ENCODE assay signal across 17 cellular contexts in the genomic region with DNA sequence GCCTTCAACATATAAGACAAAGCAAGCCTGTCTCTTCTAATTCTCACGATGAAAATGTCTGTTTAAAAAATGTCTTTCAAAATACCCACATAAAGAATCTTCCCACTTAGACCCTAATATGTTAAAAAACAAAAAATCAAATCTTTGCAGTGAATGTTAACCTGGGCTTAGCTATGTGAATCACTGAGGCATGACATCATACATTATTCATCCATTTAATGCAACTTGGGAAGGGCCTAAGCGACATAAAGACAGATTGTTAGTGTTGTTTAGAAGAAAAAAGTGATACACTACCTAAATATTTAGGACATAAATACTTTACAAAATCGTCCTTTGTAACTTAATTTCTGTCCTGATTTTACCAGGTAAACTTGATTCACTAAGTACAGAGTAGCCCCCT.
A peak's percentile ranks its signal among the peaks of the same experiment; 100 is the strongest.
DNase-seq lines count a peak whose midpoint lies in the region; ATAC-seq and TF ChIP-seq lines count a peak whose summit lies in the region.
"Had no signal": no experiment of that assay in that cellular context is flagged by ENCODE, and none has a peak within 500 bp of the region (broad histone marks: within the 10 kb centered on the region; RNA-seq: fewer than 3 reads in every experiment).

No MANE protein-coding gene starts in this region.

- no peaks in the 10 kb centered on the region for H3K4me1 ChIP-seq in foreskin keratinocyte
- no peaks in the 10 kb centered on the region for H3K4me1 ChIP-seq in prostate gland (replicated peaks)
- H3K4me1 ChIP-seq: Caco-2 had no signal

- intact Hi-C loops in prostate gland (cut with DNase I) = no loop called here

- H3K36me3 ChIP-seq in prostate gland = no peaks in the 10 kb centered on the region

- DNase-seq in EL (peak; percentile 20), NCI-H226 (peak; percentile 16), astrocyte of the spinal cord (ENCODE audit: low read depth, low spot score) (peak; percentile 8), foreskin keratinocyte (peak; percentile 23 to 51), prostate gland (ENCODE audit: low spot score) (no peak)
- no peak for DNase-seq in stimulated activated CD4-positive, alpha-beta T cell treated with anti-CD3 and anti-CD28 coated beads, Interleukin-2, amount 100 ng/mL, for 48 hours
- DNase-seq in activated CD4-positive, CD25-positive, alpha-beta regulatory T cell treated with anti-CD3 and anti-CD28 coated beads, Interleukin-2, amount 50 U/mL, for 72 hours = no peak
- DNase-seq: AML-193, Caco-2, DMS53, NCI-H1694, NCI-H2107, NCI-H345, NCI-H526 treated with DMSO at 0.1 percent for 48 hours, OCI-M1 had no signal

- H3K4me3 ChIP-seq in astrocyte of the spinal cord (ENCODE audit: low read depth, low read length) (no peak overlapping the region), prostate gland (no peak overlapping the region)
- H3K4me3 ChIP-seq: SK-N-MC had no signal

- H3K27ac ChIP-seq in foreskin keratinocyte (peak overlapping the region; percentile 4), prostate gland (no peak overlapping the region)
- H3K27ac ChIP-seq: SK-N-MC had no signal

- ATAC-seq in foreskin keratinocyte (peak; percentile 53), HG02938 (IDR thresholded peaks at IDR 0.05; ENCODE audit: unreplicated experiment) (no peak)

- TF ChIP-seq POLR2A in prostate gland (IDR thresholded peaks at IDR 0.05) = no peak

- H3K9me3 ChIP-seq in prostate gland = no peaks in the 10 kb centered on the region
- H3K9me3 ChIP-seq: Caco-2 had no signal

- H3K27me3 ChIP-seq in foreskin keratinocyte = no peaks in the 10 kb centered on the region
- H3K27me3 ChIP-seq in prostate gland (replicated peaks; ENCODE audit: insufficient read depth) = no peaks in the 10 kb centered on the region

- WGBS in prostate gland = 81% methylated on average over 3 of the region's 3 CpGs

- TF ChIP-seq CTCF in astrocyte of the spinal cord (IDR thresholded peaks at IDR 0.05; ENCODE audit: low read depth, low read length) = no peak
- TF ChIP-seq CTCF in foreskin keratinocyte (conservative IDR thresholded peaks at IDR 0.05) = no peak
- no peak for TF ChIP-seq CTCF in prostate gland (IDR thresholded peaks at IDR 0.05)

- in situ Hi-C loops in astrocyte of the spinal cord (cut with HindIII; ENCODE audit: low sequenced_read_pairs) = no loop called here

Comparison
In these comparisons a context has a peak if more than half of its experiments do, and no peak if none do; other contexts are left out.
1. DNase-seq: peak in EL (single experiment), NCI-H226 (single experiment), astrocyte of the spinal cord (single experiment) and foreskin keratinocyte (2 of 2); none in stimulated activated CD4-positive, alpha-beta T cell treated with anti-CD3 and anti-CD28 coated beads, Interleukin-2, amount 100 ng/mL, for 48 hours (0 of 2), activated CD4-positive, CD25-positive, alpha-beta regulatory T cell treated with anti-CD3 and anti-CD28 coated beads, Interleukin-2, amount 50 U/mL, for 72 hours (single experiment) and prostate gland (single experiment).